Comparison of ENCODE assay signal across 17 cellular contexts in genomic region chr15:80026310-80026709, GRCh38. TPM values are rescaled to one million over a fixed set of nuclear protein-coding genes. Genes with fewer than 3 reads are reported as not detected.
A peak's percentile ranks its signal among the peaks of the same experiment; 100 is the strongest.
DNase-seq lines count a peak whose midpoint lies in the region; TF ChIP-seq lines count a peak whose summit lies in the region.
"Had no signal": no experiment of that assay in that cellular context is flagged by ENCODE, and none has a peak within 500 bp of the region (broad histone marks: within the 10 kb centered on the region; RNA-seq: fewer than 3 reads in every experiment).

No MANE protein-coding gene starts in this region.

- H3K27ac Mint-ChIP-seq in glutamatergic neuron (ENCODE audit: unreplicated experiment) (peak overlapping the region; percentile 33), type B pancreatic cell (peak overlapping the region; percentile 91)
- H3K27ac Mint-ChIP-seq: CD4-positive, alpha-beta T cell had no signal

- H3K4me1 Mint-ChIP-seq in glutamatergic neuron (ENCODE audit: low read depth, unreplicated experiment): no peaks in the 10 kb centered on the region
- H3K4me1 Mint-ChIP-seq in type B pancreatic cell (ENCODE audit: unreplicated experiment): no peaks in the 10 kb centered on the region

- DNase-seq in activated CD8-positive, alpha-beta memory T cell treated with anti-CD3 and anti-CD28 coated beads, Interleukin-2, amount 50 U/mL, for 48 hours: peak; percentile 22
- no peak for DNase-seq in activated CD8-positive, alpha-beta memory T cell treated with anti-CD3 and anti-CD28 coated beads for 24 hours
- DNase-seq in SK-MEL-5 (ENCODE audit: low read depth, low spot score): peak; percentile 88
- no peak for DNase-seq in glutamatergic neuron
- no peak for DNase-seq in type B pancreatic cell (ENCODE audit: extremely low spot score, unreplicated experiment)
- no peak for DNase-seq in kidney tubule cell (ENCODE audit: low spot score)
- no peak for DNase-seq in SW480 (ENCODE audit: low spot score)
- DNase-seq: CD4-positive, alpha-beta T cell; DMS79 treated with DMSO at 0.1 percent for 48 hours; NCI-H1436 treated with DMSO at 0.1 percent for 48 hours; NCI-H2081 treated with DMSO at 0.1 percent for 48 hours; NCI-H226; NCI-H526; NK-92 treated with Interleukin-12 subunit alpha and Interleukin-12 subunit beta, amount 100 ng/mL, for 24 hours had no signal

- H3K27me3 Mint-ChIP-seq in glutamatergic neuron (ENCODE audit: unreplicated experiment) (peaks cover 6% of the 10 kb centered on the region), type B pancreatic cell (peaks cover 4% of the 10 kb centered on the region)
- H3K27me3 Mint-ChIP-seq: CD4-positive, alpha-beta T cell; IgD-negative memory B cell had no signal

- in situ Hi-C loops in SK-MEL-5 (cut with HindIII; ENCODE audit: low pct_unique_long_range_greater_than_20kb, low sequenced_read_pairs): no loop called here

- H3K36me3 Mint-ChIP-seq in glutamatergic neuron (ENCODE audit: unreplicated experiment): no peaks in the 10 kb centered on the region
- H3K36me3 Mint-ChIP-seq in type B pancreatic cell: no peaks in the 10 kb centered on the region

- TF ChIP-seq CTCF in glutamatergic neuron (IDR thresholded peaks at IDR 0.05; ENCODE audit: partially characterized antibody, unreplicated experiment) (no peak), type B pancreatic cell (conservative IDR thresholded peaks at IDR 0.05) (no peak)

- H3K9me3 Mint-ChIP-seq in glutamatergic neuron (ENCODE audit: unreplicated experiment) (peaks cover 3% of the 10 kb centered on the region), type B pancreatic cell (no peaks in the 10 kb centered on the region)
- H3K9me3 Mint-ChIP-seq: CD4-positive, alpha-beta T cell had no signal

- no peak overlapping the region for H3K4me3 Mint-ChIP-seq in glutamatergic neuron (ENCODE audit: unreplicated experiment)
- H3K4me3 Mint-ChIP-seq in type B pancreatic cell: peak overlapping the region; percentile 34
- H3K4me3 Mint-ChIP-seq: CD4-positive, alpha-beta T cell had no signal

RNA-seq across cellular contexts. Expression of gene ZFAND6, which starts 33.2 kb away (rescaled TPM):
- total RNA-seq in SK-MEL-5 (2014; rRNA removed; shearing (Covaris generic)): 137 and 145 TPM in 2 replicates
- 113 and 117 TPM in 2 replicates for polyA plus RNA-seq in SK-MEL-5 (2015; cell fraction: cytosol; rRNA removed)
- 73.8 and 85.7 TPM in 2 replicates for polyA plus RNA-seq in SK-MEL-5 (2015; cell fraction: nucleus; rRNA removed)
- total RNA-seq in glutamatergic neuron (ENCODE audit: unreplicated experiment) (80.1 TPM), type B pancreatic cell (ENCODE audit: low replicate concordance) (59.6 and 64.3 TPM in 2 replicates)

RNA-seq across cellular contexts. Expression of gene BCL2A1, which starts 55.3 kb away (rescaled TPM):
- total RNA-seq in SK-MEL-5 (2014; rRNA removed; shearing (Covaris generic)): 102 and 105 TPM in 2 replicates
- 32.5 and 40.7 TPM in 2 replicates for polyA plus RNA-seq in SK-MEL-5 (2015; cell fraction: cytosol; rRNA removed)
- 13.8 and 19.8 TPM in 2 replicates for polyA plus RNA-seq in SK-MEL-5 (2015; cell fraction: nucleus; rRNA removed)
- total RNA-seq in glutamatergic neuron (ENCODE audit: unreplicated experiment) (not detected), type B pancreatic cell (ENCODE audit: low replicate concordance) (not detected in 2 replicates)
- total RNA-seq: A673, HT-29 had no signal

Comparison
In these comparisons a context has a peak if more than half of its experiments do, and no peak if none do; other contexts are left out.
1. DNase-seq: peak in activated CD8-positive, alpha-beta memory T cell treated with anti-CD3 and anti-CD28 coated beads, Interleukin-2, amount 50 U/mL, for 48 hours (single experiment) and SK-MEL-5 (single experiment); none in activated CD8-positive, alpha-beta memory T cell treated with anti-CD3 and anti-CD28 coated beads for 24 hours (single experiment), glutamatergic neuron (single experiment), type B pancreatic cell (single experiment), kidney tubule cell (single experiment) and SW480 (single experiment).
2. RNA of gene BCL2A1, which starts 55.3 kb away (total RNA-seq): 102 to 105 TPM in SK-MEL-5; not detected in type B pancreatic cell and not detected in glutamatergic neuron (single experiment); every median in the first group is over 10 times any median in the second.